8 cellular contexts compared by ENCODE assay signal in the genomic region with DNA sequence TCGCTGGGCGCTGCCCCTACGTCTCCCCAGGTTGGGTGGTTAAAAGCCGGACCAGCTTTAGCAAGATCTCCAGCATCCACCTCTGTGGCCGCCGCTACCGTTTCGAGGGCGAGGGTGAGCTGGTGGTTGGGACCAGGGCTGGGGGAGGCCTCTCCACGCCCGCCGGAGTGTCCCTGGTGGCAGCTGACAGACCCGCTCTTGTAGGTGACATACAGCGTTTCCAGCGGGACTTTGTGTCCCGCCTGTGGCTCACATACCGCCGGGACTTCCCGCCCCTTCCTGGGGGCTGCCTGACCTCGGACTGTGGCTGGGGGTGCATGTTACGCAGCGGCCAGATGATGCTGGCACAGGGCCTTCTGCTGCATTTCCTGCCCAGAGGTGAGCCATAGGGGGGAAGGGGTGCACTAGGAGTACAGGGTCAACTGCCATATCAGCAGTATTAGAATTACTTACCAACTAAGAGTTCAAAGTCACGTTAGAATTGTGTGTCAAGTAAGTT. TPM values are rescaled to one million over a fixed set of nuclear protein-coding genes. Genes with fewer than 3 reads are reported as not detected.
DNase-seq lines count a peak whose midpoint lies in the region; TF ChIP-seq lines count a peak whose summit lies in the region.

No MANE protein-coding gene starts in this region.

- H3K9me3 ChIP-seq in muscle layer of colon (ENCODE audit: low read length) = no peaks in the 10 kb centered on the region

- H2AFZ ChIP-seq in ACC112 (ENCODE audit: low read length, unreplicated experiment) = no peak overlapping the region
- no peak overlapping the region for H2AFZ ChIP-seq in KMS-11 (ENCODE audit: low read depth)

- H3K9ac ChIP-seq in KMS-11 (no peak overlapping the region; the same call in 1 of the 2 replicates), muscle layer of colon (ENCODE audit: low read length) (peak overlapping the region; percentile 50)

- H4K20me1 ChIP-seq in KMS-11 (ENCODE audit: insufficient read depth) = no peaks in the 10 kb centered on the region

- H3K79me2 ChIP-seq in ACC112 (ENCODE audit: control insufficient read depth, insufficient read depth, low read length, unreplicated experiment) (peaks cover 7% of the 10 kb centered on the region), KMS-11 (ENCODE audit: insufficient read depth, low read depth) (peaks cover 14% of the 10 kb centered on the region; the same call in 1 of the 2 replicates)

- TF ChIP-seq CTCF in KMS-11 (conservative IDR thresholded peaks at IDR 0.05; ENCODE audit: low read depth, low read length) (no peak), chondrocyte (IDR thresholded peaks at IDR 0.05) (no peak)

- no peaks in the 10 kb centered on the region for H3K9me3 Mint-ChIP-seq in chondrocyte (ENCODE audit: low read depth)

- H3K27ac ChIP-seq in ACC112 (ENCODE audit: low read depth, low read length) = no peak overlapping the region
- H3K27ac ChIP-seq in KMS-11 = no peak overlapping the region; the same call in 1 of the 2 replicates
- H3K27ac ChIP-seq in muscle layer of colon (ENCODE audit: low read depth, low read length) = peak overlapping the region; percentile 90

- peaks cover 15% of the 10 kb centered on the region for H3K4me1 Mint-ChIP-seq in chondrocyte (ENCODE audit: low read depth)

- DNase-seq in chondrocyte (ENCODE audit: low spot score) = no peak
- no peak for DNase-seq in activated CD4-positive, CD25-positive, alpha-beta regulatory T cell (lab: John Stamatoyannopoulos, UW)
- no peak for DNase-seq in COR-L47 (lab: John Stamatoyannopoulos, UW)
- no peak for DNase-seq in CD1c-positive myeloid dendritic cell (ENCODE audit: extremely low spot score)
- DNase-seq in HPDE6-E6E7 (ENCODE audit: extremely low spot score) = no peak

- peaks cover 8% of the 10 kb centered on the region for H3K36me3 Mint-ChIP-seq in chondrocyte (ENCODE audit: low read depth)

- H3K27ac Mint-ChIP-seq in chondrocyte (ENCODE audit: unreplicated experiment) = peak overlapping the region; percentile 3

- H3K4me3 Mint-ChIP-seq in chondrocyte (ENCODE audit: unreplicated experiment) = peak overlapping the region; percentile 82

- no peaks in the 10 kb centered on the region for H3K36me3 ChIP-seq in ACC112 (ENCODE audit: insufficient read depth, low read length)
- H3K36me3 ChIP-seq in KMS-11 (ENCODE audit: insufficient read depth) = no peaks in the 10 kb centered on the region
- peaks cover 19% of the 10 kb centered on the region for H3K36me3 ChIP-seq in muscle layer of colon (ENCODE audit: insufficient read depth, low read length)

- H3K27me3 ChIP-seq in ACC112 (ENCODE audit: insufficient read depth, low read length) (no peaks in the 10 kb centered on the region), KMS-11 (ENCODE audit: insufficient read depth, low read depth) (peaks cover 5% of the 10 kb centered on the region; the same call in 1 of the 2 replicates), muscle layer of colon (ENCODE audit: control insufficient read depth in 1 of 2, insufficient read depth in 2 of 2, low read length in 2 of 2) (no peaks in the 10 kb centered on the region)

- H3K4me3 ChIP-seq in ACC112 (ENCODE audit: low read depth, low read length) (peak overlapping the region; percentile 90), KMS-11 (IDR thresholded peaks at IDR 0.05; ENCODE audit: insufficient read depth, low read depth, low read length) (no peak overlapping the region), muscle layer of colon (ENCODE audit: low read depth in 1 of 2, low read length in 2 of 2) (peak overlapping the region; percentile 83 to 97)

- peak overlapping the region; percentile 91 for H3K4me2 ChIP-seq in KMS-11

- peaks cover 3% of the 10 kb centered on the region for H3K4me1 ChIP-seq in ACC112 (ENCODE audit: control insufficient read depth, insufficient read depth, low read length, unreplicated experiment)
- peaks cover 29% of the 10 kb centered on the region for H3K4me1 ChIP-seq in KMS-11 (ENCODE audit: low read depth, poor library complexity, severe bottlenecking)
- peaks cover 16% of the 10 kb centered on the region for H3K4me1 ChIP-seq in muscle layer of colon (ENCODE audit: insufficient read depth, low read length)

- no peaks in the 10 kb centered on the region for H3K27me3 Mint-ChIP-seq in chondrocyte (ENCODE audit: low read depth)

RNA-seq across cellular contexts. Expression of gene ATG4D, which starts 1.1 kb away (rescaled TPM):
- 14.8 to 23.2 TPM (median 21.7 TPM) in 3 replicates for total RNA-seq in chondrocyte

RNA-seq across cellular contexts. Expression of gene KRI1, which starts 21.0 kb away (rescaled TPM):
- 14.2 to 16.1 TPM (median 15.4 TPM) in 3 replicates for total RNA-seq in chondrocyte

RNA-seq across cellular contexts. Expression of gene CDKN2D, which starts 24.0 kb away (rescaled TPM):
- total RNA-seq in chondrocyte = 8.3 to 12.0 TPM (median 10.4 TPM) in 3 replicates

RNA-seq across cellular contexts. Expression of gene S1PR5, which starts 27.6 kb away (rescaled TPM):
- total RNA-seq in chondrocyte = 3.7 to 6.7 TPM (median 6.4 TPM) in 3 replicates

RNA-seq across cellular contexts. Expression of gene KEAP1, which starts 41.6 kb away (rescaled TPM):
- total RNA-seq in chondrocyte = 69.3 to 79.9 TPM (median 70.9 TPM) in 3 replicates
